In genomic region chr20:44979090-44979621, GRCh38 we compare ENCODE assay signal across 8 cellular contexts.
A peak's percentile ranks its signal among the peaks of the same experiment; 100 is the strongest.
DNase-seq lines count a peak whose midpoint lies in the region; ATAC-seq lines count a peak whose summit lies in the region.

No MANE protein-coding gene starts in this region.

- H3K27me3 Mint-ChIP-seq in central memory CD8-positive, alpha-beta T cell, result no peaks in the 10 kb centered on the region

- peak; percentile 90 for ATAC-seq in HG03103 (IDR thresholded peaks at IDR 0.05; ENCODE audit: low read depth, unreplicated experiment)
- ATAC-seq in central memory CD8-positive, alpha-beta T cell (replicated peaks; ENCODE audit: extremely low read depth, poor library complexity, severe bottlenecking), result peak; percentile 91

- peaks cover 73% of the 10 kb centered on the region for H3K36me3 Mint-ChIP-seq in central memory CD8-positive, alpha-beta T cell (ENCODE audit: insufficient read depth)

- peak; percentile 27 for DNase-seq in NK-92 treated with Interleukin-12 subunit alpha and Interleukin-12 subunit beta, amount 100 ng/mL, for 24 hours (lab: John Stamatoyannopoulos, UW)
- DNase-seq in NK-92 (lab: John Stamatoyannopoulos, UW; ENCODE audit: unreplicated experiment), result no peak
- DNase-seq in SW480 (ENCODE audit: low spot score), result peak; percentile 43
- DNase-seq in central memory CD8-positive, alpha-beta T cell (ENCODE audit: low spot score in 2 of 2), result peak in 1 of 2 donors; percentile 73
- DNase-seq in pons (ENCODE audit: low spot score), result peak; percentile 87
- no peak for DNase-seq in amniotic stem cell (lab: John Stamatoyannopoulos, UW)
- DNase-seq in kidney glomerular epithelial cell (lab: John Stamatoyannopoulos, UW), result no peak

- H3K4me3 Mint-ChIP-seq in central memory CD8-positive, alpha-beta T cell, result peak overlapping the region; percentile 66

- H3K4me1 Mint-ChIP-seq in central memory CD8-positive, alpha-beta T cell, result peaks cover 67% of the 10 kb centered on the region

- peak overlapping the region; percentile 97 for H3K27ac Mint-ChIP-seq in central memory CD8-positive, alpha-beta T cell (ENCODE audit: low read depth)

- no peaks in the 10 kb centered on the region for H3K9me3 Mint-ChIP-seq in central memory CD8-positive, alpha-beta T cell

Comparison
In these comparisons a context has a peak if more than half of its experiments do, and no peak if none do; other contexts are left out.
1. DNase-seq: peak in NK-92 treated with Interleukin-12 subunit alpha and Interleukin-12 subunit beta, amount 100 ng/mL, for 24 hours (single experiment), SW480 (single experiment) and pons (single experiment); none in NK-92 (single experiment), amniotic stem cell (single experiment) and kidney glomerular epithelial cell (single experiment).